ENCODE assay signal across 8 cellular contexts in the genomic region with DNA sequence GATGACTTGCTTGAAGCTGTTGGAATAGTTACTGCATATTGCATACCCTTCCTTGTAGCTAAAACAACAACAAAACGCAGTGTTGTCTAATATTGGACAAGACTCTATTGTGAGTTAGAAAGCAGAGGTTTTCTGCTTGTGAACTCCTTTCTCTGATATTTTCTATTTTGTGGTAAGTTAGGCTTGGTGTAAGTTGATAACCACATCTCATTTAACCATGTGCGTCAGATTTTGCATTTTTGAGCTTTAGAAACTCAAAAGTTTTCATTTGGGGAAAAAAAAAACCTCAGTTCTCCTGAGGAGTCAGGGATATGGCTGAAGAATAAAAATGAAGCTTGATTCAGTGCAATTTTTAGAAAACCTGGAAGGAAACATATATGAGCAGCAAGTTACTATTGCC. TPM values are rescaled to one million over a fixed set of nuclear protein-coding genes. Genes with fewer than 3 reads are reported as not detected.
DNase-seq lines count a peak whose midpoint lies in the region; ATAC-seq and TF ChIP-seq lines count a peak whose summit lies in the region.

No MANE protein-coding gene starts in this region.

- H3K4me3 ChIP-seq in GM06990 (replicated peaks; ENCODE audit: low read depth, low read length) = peak overlapping the region; percentile 93
- H3K4me3 ChIP-seq in fibroblast of mammary gland (ENCODE audit: control insufficient read depth, low read depth, low read length) = peak overlapping the region; percentile 54
- H3K4me3 ChIP-seq in psoas muscle = peak overlapping the region; percentile 90

- TF ChIP-seq CTCF in GM06990 (IDR thresholded peaks at IDR 0.05; ENCODE audit: insufficient read depth, low read length, poor library complexity, severe bottlenecking) = no peak
- no peak for TF ChIP-seq CTCF in fibroblast of mammary gland (conservative IDR thresholded peaks at IDR 0.05; ENCODE audit: control insufficient read depth, insufficient read depth, low read depth, low read length)
- TF ChIP-seq CTCF in psoas muscle (IDR thresholded peaks at IDR 0.05) = no peak

- H3K36me3 ChIP-seq in GM06990 (ENCODE audit: control insufficient read depth, insufficient read depth, low read length) (peaks cover 7% of the 10 kb centered on the region), psoas muscle (ENCODE audit: insufficient read depth in 1 of 2, low read depth in 1 of 2) (peaks cover 3 to 16% of the 10 kb centered on the region in 2 donors)

- H3K4me1 ChIP-seq in psoas muscle = peaks cover 37% of the 10 kb centered on the region

- peaks cover 2% of the 10 kb centered on the region for H3K36me3 Mint-ChIP-seq in T-helper 17 cell (ENCODE audit: low read depth)

- H3K27ac Mint-ChIP-seq in T-helper 17 cell = peak overlapping the region; percentile 99

- H3K27me3 Mint-ChIP-seq in T-helper 17 cell = no peaks in the 10 kb centered on the region

- intact Hi-C loops in psoas muscle (cut with DNase I) = loop anchor here in 1 of 2 donors (2.0 to 10.0 kb wide), 3 partner anchors 101 to 271 kb away; a partner anchor contains a TSS

- 3 to 5% (median 4%) methylated on average over 2 of the region's 2 CpGs for WGBS in psoas muscle, 3 donors

- no peaks in the 10 kb centered on the region for H3K9me3 ChIP-seq in T-helper 17 cell (ENCODE audit: control insufficient read depth, low read length, poor library complexity, severe bottlenecking)
- no peaks in the 10 kb centered on the region for H3K9me3 ChIP-seq in psoas muscle

- H3K27me3 ChIP-seq in GM06990 (replicated peaks; ENCODE audit: control insufficient read depth, insufficient read depth, low read length) (no peaks in the 10 kb centered on the region), psoas muscle (ENCODE audit: insufficient read depth in 3 of 3, low read length in 2 of 3) (no peaks in the 10 kb centered on the region)

- H3K4me3 Mint-ChIP-seq in T-helper 17 cell = peak overlapping the region; percentile 94

- H3K27ac ChIP-seq in psoas muscle = peak overlapping the region; percentile 100

- ATAC-seq in T-helper 17 cell = no peak
- no peak for ATAC-seq in psoas muscle
- no peak for ATAC-seq in HG02571 (IDR thresholded peaks at IDR 0.05; ENCODE audit: unreplicated experiment)
- no peak for ATAC-seq in GM18511 (IDR thresholded peaks at IDR 0.05; ENCODE audit: unreplicated experiment)

- DNase-seq in GM06990 (ENCODE audit: extremely low read depth, insufficient read length) = no peak
- no peak for DNase-seq in T-helper 17 cell
- no peak for DNase-seq in fibroblast of mammary gland (ENCODE audit: low read depth)
- no peak for DNase-seq in psoas muscle
- DNase-seq in COLO829 (ENCODE audit: low spot score) = no peak
- DNase-seq in NCI-H1048 (lab: John Stamatoyannopoulos, UW) = no peak

- peaks cover 39% of the 10 kb centered on the region for H3K4me1 Mint-ChIP-seq in T-helper 17 cell

RNA-seq across cellular contexts. Expression of a gene that starts 1.5 kb away (rescaled TPM):
- total RNA-seq in T-helper 17 cell (100 to 1,000 TPM; 202 to 238 TPM), psoas muscle (100 to 1,000 TPM; 181 to 253 (median 204) TPM)
- polyA plus RNA-seq in psoas muscle = 10 to 100 TPM; 35.6 to 75.6 (median 43.8) TPM
